ENCODE assay signal across 12 cellular contexts in genomic region chr20:59163641-59164530, GRCh38. TPM values are rescaled to one million over a fixed set of nuclear protein-coding genes. Genes with fewer than 3 reads are reported as not detected.
DNase-seq lines count a peak whose midpoint lies in the region; ATAC-seq and TF ChIP-seq lines count a peak whose summit lies in the region.
"Had no signal": no experiment of that assay in that cellular context is flagged by ENCODE, and none has a peak within 500 bp of the region (broad histone marks: within the 10 kb centered on the region; RNA-seq: fewer than 3 reads in every experiment).

Gene ZNF831, plus strand, starts transcription at chr20:59163821. Its CDS starts 27,199 bp downstream, at chr20:59191020.

- no peak within 1 kb of the TSS for H3K9ac ChIP-seq in Karpas-422 (ENCODE audit: low read length)

- TF ChIP-seq CTCF in mesothelial cell of epicardium (IDR thresholded peaks at IDR 0.05; ENCODE audit: unreplicated experiment): no peak

- H3K27me3 Mint-ChIP-seq in activated CD8-positive, alpha-beta memory T cell treated with anti-CD3 and anti-CD28 coated beads, Interleukin-2, amount 10 ng/mL, durations not matched to agents 7 days and 5 days: no peaks in the 10 kb centered on the region
- H3K27me3 Mint-ChIP-seq in activated naive CD8-positive, alpha-beta T cell treated with anti-CD3 and anti-CD28 coated beads for 36 hours: no peaks in the 10 kb centered on the region
- peaks cover 68% of the 10 kb centered on the region for H3K27me3 Mint-ChIP-seq in mesothelial cell of epicardium (ENCODE audit: low read depth)

- peak within 1 kb of the TSS; percentile 83 for H3K4me3 Mint-ChIP-seq in activated CD8-positive, alpha-beta memory T cell treated with anti-CD3 and anti-CD28 coated beads, Interleukin-2, amount 10 ng/mL, durations not matched to agents 7 days and 5 days
- H3K4me3 Mint-ChIP-seq in activated naive CD8-positive, alpha-beta T cell treated with anti-CD3 and anti-CD28 coated beads for 36 hours: peak within 1 kb of the TSS; percentile 88
- H3K4me3 Mint-ChIP-seq in mesothelial cell of epicardium: no peak within 1 kb of the TSS

- H3K79me2 ChIP-seq in Karpas-422 (ENCODE audit: low read length): no peaks in the 10 kb centered on the region

- H3K4me2 ChIP-seq in Karpas-422 (ENCODE audit: low read depth, low read length, poor library complexity, severe bottlenecking): peak within 1 kb of the TSS; percentile 13

- CTCF ChIA-PET in activated CD8-positive, alpha-beta memory T cell treated with anti-CD3 and anti-CD28 coated beads, Interleukin-2, amount 10 ng/mL, durations not matched to agents 7 days and 5 days (lab: Charles Lee): interaction anchor here (0.9 to 3.1 kb wide), 7 partner anchors 11 to 76 kb away, joined by 3 to 16 read pairs (median 9); no protein-coding TSS in a partner anchor

- H3K27ac Mint-ChIP-seq in activated CD8-positive, alpha-beta memory T cell treated with anti-CD3 and anti-CD28 coated beads, Interleukin-2, amount 10 ng/mL, durations not matched to agents 7 days and 5 days: peak within 1 kb of the TSS; percentile 98
- H3K27ac Mint-ChIP-seq in activated naive CD8-positive, alpha-beta T cell treated with anti-CD3 and anti-CD28 coated beads for 36 hours: peak within 1 kb of the TSS; percentile 97
- H3K27ac Mint-ChIP-seq in mesothelial cell of epicardium: no peak within 1 kb of the TSS

- H3K27ac ChIP-seq in Karpas-422 (ENCODE audit: low read length) (no peak within 1 kb of the TSS), thymus (ENCODE audit: low read depth) (peak within 1 kb of the TSS; percentile 92)

- no peak within 1 kb of the TSS for H3K4me3 ChIP-seq in Karpas-422 (ENCODE audit: low read length)
- H3K4me3 ChIP-seq in thymus (ENCODE audit: low read length): peak within 1 kb of the TSS; percentile 40

- peak; percentile 45 for ATAC-seq in activated CD8-positive, alpha-beta memory T cell treated with anti-CD3 and anti-CD28 coated beads, Interleukin-2, amount 10 ng/mL, durations not matched to agents 7 days and 5 days
- no peak for ATAC-seq in HG03521 (IDR thresholded peaks at IDR 0.05; ENCODE audit: unreplicated experiment)

- WGBS in thymus: 47% methylated on average over 10 of the region's 10 CpGs

- H3K9me3 Mint-ChIP-seq in activated CD8-positive, alpha-beta memory T cell treated with anti-CD3 and anti-CD28 coated beads, Interleukin-2, amount 10 ng/mL, durations not matched to agents 7 days and 5 days (ENCODE audit: low read depth): peaks cover under 1% of the 10 kb centered on the region
- peaks cover 2% of the 10 kb centered on the region for H3K9me3 Mint-ChIP-seq in activated naive CD8-positive, alpha-beta T cell treated with anti-CD3 and anti-CD28 coated beads for 36 hours
- H3K9me3 Mint-ChIP-seq in mesothelial cell of epicardium: peaks cover 15% of the 10 kb centered on the region

- no peaks in the 10 kb centered on the region for H3K9me2 ChIP-seq in Karpas-422 (replicated peaks; ENCODE audit: insufficient read depth, low read length)

- peaks cover 78% of the 10 kb centered on the region for H3K4me1 Mint-ChIP-seq in activated CD8-positive, alpha-beta memory T cell treated with anti-CD3 and anti-CD28 coated beads, Interleukin-2, amount 10 ng/mL, durations not matched to agents 7 days and 5 days
- H3K4me1 Mint-ChIP-seq in activated naive CD8-positive, alpha-beta T cell treated with anti-CD3 and anti-CD28 coated beads for 36 hours: peaks cover 89% of the 10 kb centered on the region
- H3K4me1 Mint-ChIP-seq in mesothelial cell of epicardium: peaks cover 3% of the 10 kb centered on the region

- peak; percentile 69 for DNase-seq in activated CD8-positive, alpha-beta memory T cell treated with anti-CD3 and anti-CD28 coated beads, Interleukin-2, amount 10 ng/mL, durations not matched to agents 7 days and 5 days
- DNase-seq in activated CD8-positive, alpha-beta memory T cell treated with anti-CD3 and anti-CD28 coated beads for 24 hours: no peak
- DNase-seq in Karpas-422 (peak; percentile 56), mesothelial cell of epicardium (ENCODE audit: low spot score in 2 of 2, unreplicated experiment in 2 of 2) (no peak), cardiac septum (ENCODE audit: low spot score) (no peak)
- DNase-seq in activated naive CD8-positive, alpha-beta T cell treated with anti-CD3 and anti-CD28 coated beads for 36 hours: no peak
- DNase-seq: ACHN; activated CD4-positive, CD25-positive, alpha-beta regulatory T cell; cerebellar nuclear complex; NCI-H446 treated with DMSO at 0.1 percent for 48 hours had no signal

- H3K4me1 ChIP-seq in Karpas-422 (ENCODE audit: low read length) (peaks cover 13% of the 10 kb centered on the region), thymus (ENCODE audit: control insufficient read depth, insufficient read depth, low read length) (peaks cover 38% of the 10 kb centered on the region)

- H3K9me3 ChIP-seq in Karpas-422 (ENCODE audit: low read length) (no peaks in the 10 kb centered on the region), thymus (ENCODE audit: control insufficient read depth) (no peaks in the 10 kb centered on the region)

- no peaks in the 10 kb centered on the region for H3K36me3 ChIP-seq in Karpas-422 (ENCODE audit: insufficient read depth, low read length)
- H3K36me3 ChIP-seq in thymus (ENCODE audit: control insufficient read depth, insufficient read depth): no peaks in the 10 kb centered on the region

- 0 out of 2 replicates have a peak within 1 kb of the TSS, but pooled peaks have one; percentile 43 for H2AFZ ChIP-seq in Karpas-422 (ENCODE audit: low read length)

- H3K36me3 Mint-ChIP-seq in activated CD8-positive, alpha-beta memory T cell treated with anti-CD3 and anti-CD28 coated beads, Interleukin-2, amount 10 ng/mL, durations not matched to agents 7 days and 5 days: peaks cover 6% of the 10 kb centered on the region
- peaks cover 33% of the 10 kb centered on the region for H3K36me3 Mint-ChIP-seq in activated naive CD8-positive, alpha-beta T cell treated with anti-CD3 and anti-CD28 coated beads for 36 hours
- no peaks in the 10 kb centered on the region for H3K36me3 Mint-ChIP-seq in mesothelial cell of epicardium

- intact Hi-C loops in cardiac septum (cut with DNase I): no loop called here

- H4K20me1 ChIP-seq in Karpas-422 (ENCODE audit: insufficient read depth, low read depth, low read length): no peaks in the 10 kb centered on the region

- no peaks in the 10 kb centered on the region for H3K27me3 ChIP-seq in Karpas-422 (ENCODE audit: low read length)
- no peaks in the 10 kb centered on the region for H3K27me3 ChIP-seq in thymus (ENCODE audit: control insufficient read depth, insufficient read depth)

RNA-seq across cellular contexts. Expression of gene ZNF831, which starts in this region (rescaled TPM):
- 10 to 100 TPM in 1 of 2 experiments, 1 to 10 TPM in 1; 7.9 to 10.2 TPM for total RNA-seq in activated CD8-positive, alpha-beta memory T cell treated with anti-CD3 and anti-CD28 coated beads, Interleukin-2, amount 10 ng/mL, durations not matched to agents 7 days and 5 days
- total RNA-seq in Karpas-422 (2014; rRNA removed; shearing (Covaris generic); ENCODE audit: low replicate concordance): 0.11 TPM in 1 of 2 replicates, not detected in the other
- 1 to 10 TPM; 6.5 to 6.9 TPM for total RNA-seq in activated naive CD8-positive, alpha-beta T cell treated with anti-CD3 and anti-CD28 coated beads for 36 hours
- polyA plus RNA-seq in thymus: 2.9 TPM
- total RNA-seq in mesothelial cell of epicardium (0.02 to 0.05 TPM (median 0.02 TPM) in 3 replicates), cardiac septum (0.05 TPM)

Comparison
In these comparisons a context has a peak if more than half of its experiments do, and no peak if none do; other contexts are left out.
1. Peak in DNase-seq and H3K4me2 ChIP-seq in Karpas-422; RNA of the gene not detected or under 1 TPM.